In the genomic region with DNA sequence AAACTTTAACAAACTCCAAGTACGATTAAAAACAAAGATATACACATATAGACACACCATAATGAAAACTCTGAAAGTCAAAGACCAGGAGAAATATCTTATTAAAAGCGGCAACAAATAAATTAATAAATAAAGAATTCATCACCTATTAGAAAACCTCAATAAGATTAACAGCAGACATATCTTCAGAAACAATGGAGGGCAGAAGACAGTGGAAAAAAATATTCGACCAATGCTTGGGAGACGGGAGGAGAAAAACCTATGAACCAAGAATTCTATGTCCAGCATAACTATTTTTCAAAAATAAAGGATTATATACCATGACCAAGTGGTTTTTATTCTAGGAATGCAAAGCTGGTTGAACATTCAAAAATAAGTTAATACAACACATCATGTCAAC, we compare ENCODE assay signal across 40 cellular contexts.
"Had no signal": no experiment of that assay in that cellular context is flagged by ENCODE, and none has a peak within 500 bp of the region (broad histone marks: within the 10 kb centered on the region; RNA-seq: fewer than 3 reads in every experiment).

No MANE protein-coding gene starts in this region.

- H3K27ac Mint-ChIP-seq: activated CD4-positive, alpha-beta memory T cell treated with anti-CD3 and anti-CD28 coated beads, Interleukin-2, amount 10 ng/mL, durations not matched to agents 7 days and 5 days; activated CD4-positive, alpha-beta T cell treated with anti-CD3 and anti-CD28 coated beads for 36 hours; activated CD4-positive, alpha-beta T cell treated with anti-CD3 and anti-CD28 coated beads, Interleukin-2, amount 10 ng/mL, durations not matched to agents 7 days and 5 days; activated CD8-positive, alpha-beta memory T cell treated with anti-CD3 and anti-CD28 coated beads, Interleukin-2, amount 10 ng/mL, durations not matched to agents 7 days and 5 days; activated CD8-positive, alpha-beta T cell treated with anti-CD3 and anti-CD28 coated beads, Interleukin-2, amount 10 ng/mL, durations not matched to agents 7 days and 5 days; activated naive CD4-positive, alpha-beta T cell treated with anti-CD3 and anti-CD28 coated beads for 36 hours; activated naive CD4-positive, alpha-beta T cell treated with anti-CD3 and anti-CD28 coated beads, Interleukin-2, amount 50 U/mL, for 72 hours; activated naive CD8-positive, alpha-beta T cell treated with anti-CD3 and anti-CD28 coated beads for 36 hours; activated T-cell treated with anti-CD3 and anti-CD28 coated beads, Interleukin-2, amount 50 U/mL, for 72 hours; activated T-helper 1 cell treated with anti-CD3 and anti-CD28 coated beads, Interleukin-12 subunit alpha, Interleukin-12 subunit beta, Interleukin-2, Interleukin-4 antibody, amounts not matched to agents 30 ng/mL and 10 ng/mL and 1 ng/mL, durations not matched to agents 14 hours and 24 hours and 36 hours; activated T-helper 17 cell treated with anti-CD3 and anti-CD28 coated beads, Interleukin-2, amount 50 U/mL, for 72 hours; brain; T-helper 1 cell treated with Interleukin-12 subunit alpha and Interleukin-12 subunit beta and Interleukin-4 antibody, amounts not matched to agents 30 μg/mL and 1 μg/mL, for 36 hours; T-helper 2 cell treated with Interferon-gamma antibody and Interleukin-4, amounts not matched to agents 5 μg/mL and 100 μg/mL, for 36 hours had no signal

- H3K4me3 Mint-ChIP-seq: activated CD4-positive, alpha-beta memory T cell treated with anti-CD3 and anti-CD28 coated beads, Interleukin-2, amount 10 ng/mL, durations not matched to agents 7 days and 5 days; activated CD4-positive, alpha-beta T cell treated with anti-CD3 and anti-CD28 coated beads for 36 hours; activated CD4-positive, alpha-beta T cell treated with anti-CD3 and anti-CD28 coated beads, Interleukin-2, amount 10 ng/mL, durations not matched to agents 7 days and 5 days; activated CD8-positive, alpha-beta memory T cell treated with anti-CD3 and anti-CD28 coated beads, Interleukin-2, amount 10 ng/mL, durations not matched to agents 7 days and 5 days; activated CD8-positive, alpha-beta T cell treated with anti-CD3 and anti-CD28 coated beads, Interleukin-2, amount 10 ng/mL, durations not matched to agents 7 days and 5 days; activated naive CD4-positive, alpha-beta T cell treated with anti-CD3 and anti-CD28 coated beads for 36 hours; activated naive CD8-positive, alpha-beta T cell treated with anti-CD3 and anti-CD28 coated beads for 36 hours; activated T-cell treated with anti-CD3 and anti-CD28 coated beads, Interleukin-2, amount 50 U/mL, for 4 hours; activated T-cell treated with anti-CD3 and anti-CD28 coated beads, Interleukin-2, amount 50 U/mL, for 72 hours; activated T-helper 1 cell treated with anti-CD3 and anti-CD28 coated beads, Interleukin-12 subunit alpha, Interleukin-12 subunit beta, Interleukin-2, Interleukin-4 antibody, amounts not matched to agents 30 ng/mL and 10 ng/mL and 1 ng/mL, durations not matched to agents 14 hours and 24 hours and 36 hours; activated T-helper 17 cell treated with anti-CD3 and anti-CD28 coated beads, Interleukin-2, amount 50 U/mL, for 72 hours; brain; central memory CD8-positive, alpha-beta T cell; T-helper 1 cell treated with Interleukin-12 subunit alpha and Interleukin-12 subunit beta and Interleukin-4 antibody, amounts not matched to agents 30 μg/mL and 1 μg/mL, for 36 hours; T-helper 2 cell treated with Interferon-gamma antibody and Interleukin-4, amounts not matched to agents 5 μg/mL and 100 μg/mL, for 36 hours had no signal

- H3K27me3 ChIP-seq: adrenal gland, cardiac muscle cell had no signal

- H3K36me3 ChIP-seq: adrenal gland, cardiac muscle cell had no signal

- FAIRE-seq: astrocyte, bronchial epithelial cell, TTC549 had no signal

- H3K27ac ChIP-seq: adrenal gland, cardiac muscle cell, VCaP had no signal

- H3K4me1 Mint-ChIP-seq: activated CD4-positive, alpha-beta memory T cell treated with anti-CD3 and anti-CD28 coated beads, Interleukin-2, amount 10 ng/mL, durations not matched to agents 7 days and 5 days; activated CD4-positive, alpha-beta T cell treated with anti-CD3 and anti-CD28 coated beads for 36 hours; activated CD4-positive, alpha-beta T cell treated with anti-CD3 and anti-CD28 coated beads, Interleukin-2, amount 10 ng/mL, durations not matched to agents 7 days and 5 days; activated CD8-positive, alpha-beta memory T cell treated with anti-CD3 and anti-CD28 coated beads, Interleukin-2, amount 10 ng/mL, durations not matched to agents 7 days and 5 days; activated naive CD8-positive, alpha-beta T cell treated with anti-CD3 and anti-CD28 coated beads for 36 hours; activated T-helper 17 cell treated with anti-CD3 and anti-CD28 coated beads, Interleukin-2, amount 50 U/mL, for 72 hours; brain; central memory CD8-positive, alpha-beta T cell had no signal

- H3K27me3 Mint-ChIP-seq: activated CD4-positive, alpha-beta memory T cell treated with anti-CD3 and anti-CD28 coated beads, Interleukin-2, amount 10 ng/mL, durations not matched to agents 7 days and 5 days; activated CD4-positive, alpha-beta T cell treated with anti-CD3 and anti-CD28 coated beads for 36 hours; activated CD4-positive, alpha-beta T cell treated with anti-CD3 and anti-CD28 coated beads, Interleukin-2, amount 10 ng/mL, durations not matched to agents 7 days and 5 days; activated CD8-positive, alpha-beta memory T cell treated with anti-CD3 and anti-CD28 coated beads, Interleukin-2, amount 10 ng/mL, durations not matched to agents 7 days and 5 days; activated naive CD8-positive, alpha-beta T cell treated with anti-CD3 and anti-CD28 coated beads for 36 hours; activated T-helper 17 cell treated with anti-CD3 and anti-CD28 coated beads, Interleukin-2, amount 50 U/mL, for 72 hours; brain; central memory CD8-positive, alpha-beta T cell had no signal

- DNase-seq: activated CD4-positive, alpha-beta memory T cell treated with anti-CD3 and anti-CD28 coated beads, Interleukin-2, amount 10 ng/mL, durations not matched to agents 7 days and 5 days; activated CD4-positive, alpha-beta T cell treated with anti-CD3 and anti-CD28 coated beads for 1 hour; activated CD4-positive, alpha-beta T cell treated with anti-CD3 and anti-CD28 coated beads for 36 hours; activated CD4-positive, alpha-beta T cell treated with anti-CD3 and anti-CD28 coated beads for 48 hours; activated CD4-positive, alpha-beta T cell treated with anti-CD3 and anti-CD28 coated beads, Interleukin-2, amount 10 ng/mL, durations not matched to agents 7 days and 5 days; activated CD4-positive, alpha-beta T cell treated with anti-CD3 and anti-CD28 coated beads, Interleukin-2, amount 50 U/mL, for 48 hours; activated CD4-positive, CD25-positive, alpha-beta regulatory T cell; activated CD8-positive, alpha-beta memory T cell treated with anti-CD3 and anti-CD28 coated beads for 24 hours; activated CD8-positive, alpha-beta memory T cell treated with anti-CD3 and anti-CD28 coated beads, Interleukin-2, amount 10 ng/mL, durations not matched to agents 7 days and 5 days; activated CD8-positive, alpha-beta memory T cell treated with anti-CD3 and anti-CD28 coated beads, Interleukin-2, amount 50 U/mL, for 48 hours; activated CD8-positive, alpha-beta T cell treated with anti-CD3 and anti-CD28 coated beads, Interleukin-2, amount 10 ng/mL, durations not matched to agents 7 days and 5 days; activated effector memory CD4-positive, alpha-beta T cell treated with anti-CD3 and anti-CD28 coated beads, Interleukin-2, amount 50 U/mL, for 16 hours; activated gamma-delta T cell treated with Interleukin-2 at 50 U/mL for 16 hours; activated naive CD4-positive, alpha-beta T cell; activated naive CD4-positive, alpha-beta T cell treated with anti-CD3 and anti-CD28 coated beads for 36 hours; activated naive CD4-positive, alpha-beta T cell treated with anti-CD3 and anti-CD28 coated beads, Interleukin-2, amount 50 U/mL, for 16 hours; activated naive CD8-positive, alpha-beta T cell treated with anti-CD3 and anti-CD28 coated beads for 36 hours; activated T-cell treated with anti-CD3 and anti-CD28 coated beads, Interleukin-2, amount 50 U/mL, for 4 hours; activated T-cell treated with anti-CD3 and anti-CD28 coated beads, Interleukin-2, amount 50 U/mL, for 72 hours; adrenal gland; amniotic stem cell; aorta; caudate nucleus; cerebellar nuclear complex; T-helper 1 cell; T-helper 2 cell; T-helper 9 cell had no signal

- H3K4me1 ChIP-seq: adrenal gland had no signal

- H3K4me3 ChIP-seq: adrenal gland, cardiac muscle cell had no signal

- H3K36me3 Mint-ChIP-seq: activated naive CD8-positive, alpha-beta T cell treated with anti-CD3 and anti-CD28 coated beads for 36 hours; brain had no signal

- ATAC-seq: activated CD4-positive, alpha-beta T cell treated with anti-CD3 and anti-CD28 coated beads for 36 hours; activated CD4-positive, CD25-positive, alpha-beta regulatory T cell treated with anti-CD3 and anti-CD28 coated beads, Interleukin-2, amount 50 U/mL, for 24 hours; activated CD8-positive, alpha-beta memory T cell treated with anti-CD3 and anti-CD28 coated beads, Interleukin-2, amount 10 ng/mL, durations not matched to agents 7 days and 5 days; activated CD8-positive, alpha-beta T cell treated with anti-CD3 and anti-CD28 coated beads, Interleukin-2, amount 10 ng/mL, durations not matched to agents 7 days and 5 days; activated naive CD4-positive, alpha-beta T cell treated with anti-CD3 and anti-CD28 coated beads, Interleukin-2, amount 50 U/mL, for 72 hours; activated T-cell treated with anti-CD3 and anti-CD28 coated beads, Interleukin-2, amount 50 U/mL, for 4 hours; activated T-cell treated with anti-CD3 and anti-CD28 coated beads, Interleukin-2, amount 50 U/mL, for 72 hours; activated T-helper 17 cell treated with anti-CD3 and anti-CD28 coated beads, Interleukin-2, amount 50 U/mL, for 72 hours had no signal
